ENCODE assay signal across 16 cellular contexts in the genomic region with DNA sequence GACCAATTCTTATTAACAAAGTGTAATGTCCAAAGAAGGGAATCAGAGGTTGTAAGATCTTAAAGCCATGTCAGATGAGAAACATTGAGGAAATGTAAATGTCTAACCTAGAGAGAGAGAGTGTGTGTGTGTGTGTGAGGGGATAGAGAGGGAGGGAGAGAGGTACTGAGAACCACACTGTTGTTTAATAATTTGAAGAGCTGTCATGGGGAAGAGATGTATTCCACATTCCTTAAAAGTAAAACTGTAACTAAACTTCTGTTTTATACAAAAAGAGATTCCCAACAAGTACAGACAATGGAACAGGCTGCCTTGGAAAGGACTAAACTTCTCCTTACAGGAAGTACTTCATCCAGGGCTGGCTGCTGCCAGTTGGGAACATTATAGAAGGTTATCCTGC.
DNase-seq lines count a peak whose midpoint lies in the region; ATAC-seq, FAIRE-seq and TF ChIP-seq lines count a peak whose summit lies in the region.
"Had no signal": no experiment of that assay in that cellular context is flagged by ENCODE, and none has a peak within 500 bp of the region (broad histone marks: within the 10 kb centered on the region; RNA-seq: fewer than 3 reads in every experiment).

No MANE protein-coding gene starts in this region.

- H2AFZ ChIP-seq in mesenchymal stem cell (ENCODE audit: low read depth, low read length) = no peak overlapping the region

- H2BK5ac ChIP-seq in mesenchymal stem cell (ENCODE audit: low read depth, low read length, poor library complexity, severe bottlenecking) = peak overlapping the region; percentile 74

- H3K36me3 ChIP-seq in esophagus muscularis mucosa = no peaks in the 10 kb centered on the region
- no peaks in the 10 kb centered on the region for H3K36me3 ChIP-seq in mesenchymal stem cell (ENCODE audit: control insufficient read depth in 1 of 2, insufficient read depth in 2 of 2, low read depth in 1 of 2, low read length in 2 of 2)

- TF ChIP-seq CTCF in esophagus muscularis mucosa (IDR thresholded peaks at IDR 0.05) = no peak

- H3K4me3 ChIP-seq in esophagus muscularis mucosa = no peak overlapping the region
- no peak overlapping the region for H3K4me3 ChIP-seq in mesenchymal stem cell (ENCODE audit: insufficient read depth in 1 of 2, low read depth in 1 of 2, low read length in 2 of 2)
- H3K4me3 ChIP-seq: GM12878 had no signal

- peak; percentile 36 for FAIRE-seq in RCC 7860 (lab: Jason Lieb, UNC)
- FAIRE-seq: GM12878, GM18507 had no signal

- H4K91ac ChIP-seq in mesenchymal stem cell (ENCODE audit: low read length) = no peak overlapping the region

- no peak for TF ChIP-seq EP300 in esophagus muscularis mucosa (IDR thresholded peaks at IDR 0.05)

- H3K27me3 ChIP-seq in esophagus muscularis mucosa (no peaks in the 10 kb centered on the region), mesenchymal stem cell (ENCODE audit: control insufficient read depth in 1 of 2, insufficient read depth in 1 of 2, low read length in 2 of 2) (no peaks in the 10 kb centered on the region)

- no peak overlapping the region for H3K18ac ChIP-seq in mesenchymal stem cell (ENCODE audit: low read depth in 1 of 2, low read length in 2 of 2)

- intact Hi-C loops in esophagus muscularis mucosa (cut with DNase I) = loop anchor here (5.0 kb wide), 1 partner anchor 70 kb away; a partner anchor contains a TSS

- H3K23ac ChIP-seq in mesenchymal stem cell (ENCODE audit: low read length in 2 of 2) = no peak overlapping the region

- H3K9ac ChIP-seq in mesenchymal stem cell (ENCODE audit: low read length) = no peak overlapping the region

- no peak overlapping the region for H3K4me2 ChIP-seq in mesenchymal stem cell (ENCODE audit: low read length, poor library complexity, severe bottlenecking)

- H3K27ac ChIP-seq in esophagus muscularis mucosa (replicated peaks in 1 of 4) (peak overlapping the region in 2 of 4 donors; percentile 6 to 8), mesenchymal stem cell (ENCODE audit: low read length, poor library complexity, severe bottlenecking) (peak overlapping the region; percentile 94)

- no peaks in the 10 kb centered on the region for H3K79me1 ChIP-seq in mesenchymal stem cell (replicated peaks; ENCODE audit: low read length, poor library complexity, severe bottlenecking)

- H3K9me3 ChIP-seq in esophagus muscularis mucosa (no peaks in the 10 kb centered on the region), mesenchymal stem cell (ENCODE audit: control insufficient read depth, low read length) (peaks cover 4% of the 10 kb centered on the region)

- no peak overlapping the region for H2AK5ac ChIP-seq in mesenchymal stem cell (ENCODE audit: low read length, severe bottlenecking)

- TF ChIP-seq POLR2A in esophagus muscularis mucosa (IDR thresholded peaks at IDR 0.05; ENCODE audit: low read depth) = no peak

- H3K14ac ChIP-seq in mesenchymal stem cell (ENCODE audit: low read length in 2 of 2) = no peak overlapping the region

- no peak for ATAC-seq in stimulated activated naive CD8-positive, alpha-beta T cell treated with anti-CD3 and anti-CD28 coated beads, Interleukin-15, Interleukin-2, amounts not matched to agents 100 U/mL and 50 U/mL, for 24 hours
- ATAC-seq in GM21619 (IDR thresholded peaks at IDR 0.05; ENCODE audit: unreplicated experiment) = no peak
- ATAC-seq: GM12878 had no signal

- H3K4ac ChIP-seq in mesenchymal stem cell (ENCODE audit: low read depth in 1 of 2, low read length in 2 of 2) = no peak overlapping the region

- H3K4me1 ChIP-seq in esophagus muscularis mucosa (peaks cover 0 to 33% (median 30%) of the 10 kb centered on the region in 4 donors), mesenchymal stem cell (ENCODE audit: control insufficient read depth, insufficient read depth, low read depth, low read length) (peaks cover 7% of the 10 kb centered on the region)

- peak overlapping the region in 1 of 2 experiments; percentile 78 for H2BK12ac ChIP-seq in mesenchymal stem cell (ENCODE audit: low read length in 2 of 2)

- no peak overlapping the region for H2BK120ac ChIP-seq in mesenchymal stem cell (ENCODE audit: low read depth, low read length)

- no peak overlapping the region for H4K8ac ChIP-seq in mesenchymal stem cell (ENCODE audit: low read length)

- peak; percentile 32 for DNase-seq in RCC 7860 (ENCODE audit: low spot score)
- DNase-seq in esophagus muscularis mucosa (ENCODE audit: extremely low spot score) = peak; percentile 24
- DNase-seq in mesenchymal stem cell = no peak
- peak; percentile 63 for DNase-seq in renal cortical epithelial cell (ENCODE audit: low read depth)
- no peak for DNase-seq in NCI-H1417 (lab: John Stamatoyannopoulos, UW)
- DNase-seq in HT-29 (ENCODE audit: low spot score) = no peak
- DNase-seq in stimulated activated naive CD8-positive, alpha-beta T cell treated with anti-CD3 and anti-CD28 coated beads, Interleukin-15, Interleukin-2, amounts not matched to agents 100 U/mL and 50 U/mL, for 24 hours = no peak
- DNase-seq: C1 segment of cervical spinal cord; Calu3; CD4-positive, alpha-beta T cell; DMS79; HCEC 1CT; HFFc6 had no signal

- H2BK15ac ChIP-seq in mesenchymal stem cell (ENCODE audit: low read depth, poor library complexity, severe bottlenecking) = no peak overlapping the region

Comparison
In these comparisons a context has a peak if more than half of its experiments do, and no peak if none do; other contexts are left out.
1. DNase-seq: peak in RCC 7860 (single experiment), esophagus muscularis mucosa (single experiment) and renal cortical epithelial cell (single experiment); none in mesenchymal stem cell (single experiment), NCI-H1417 (0 of 3), HT-29 (single experiment) and stimulated activated naive CD8-positive, alpha-beta T cell treated with anti-CD3 and anti-CD28 coated beads, Interleukin-15, Interleukin-2, amounts not matched to agents 100 U/mL and 50 U/mL, for 24 hours (single experiment).